14 cellular contexts compared by ENCODE assay signal in genomic region chr5:178388381-178389030, GRCh38.
DNase-seq lines count a peak whose midpoint lies in the region; ATAC-seq and TF ChIP-seq lines count a peak whose summit lies in the region.
"Had no signal": no experiment of that assay in that cellular context is flagged by ENCODE, and none has a peak within 500 bp of the region (broad histone marks: within the 10 kb centered on the region; RNA-seq: fewer than 3 reads in every experiment).

No MANE protein-coding gene starts in this region.

- H3K4me3 ChIP-seq in H7 (ENCODE audit: insufficient read depth, low read depth, low read length): no peak overlapping the region
- no peak overlapping the region for H3K4me3 ChIP-seq in RWPE2 (ENCODE audit: severe bottlenecking)

- peak overlapping the region in 3 of 7 donors; percentile 46 to 58 (median 53) for H3K27ac Mint-ChIP-seq in CD14-positive monocyte
- H3K27ac Mint-ChIP-seq: activated T-helper 2 cell treated with anti-CD3 and anti-CD28 coated beads, Interferon-gamma antibody, Interleukin-2, Interleukin-4, amounts not matched to agents 10 μg/mL and 5 μg/mL and 100 μg/mL, durations not matched to agents 14 hours and 24 hours and 36 hours; CD8-positive, alpha-beta T cell; immature natural killer cell; stimulated activated naive B cell treated with anti-CD40 and anti-IgM and Interleukin-4, amounts not matched to agents 10 μg/mL and 1 μg/mL and 100 μg/mL, for 72 hours had no signal

- no peaks in the 10 kb centered on the region for H3K36me3 Mint-ChIP-seq in CD14-positive monocyte
- H3K36me3 Mint-ChIP-seq: CD8-positive, alpha-beta T cell; immature natural killer cell; stimulated activated naive B cell treated with anti-CD40 and anti-IgM and Interleukin-4, amounts not matched to agents 10 μg/mL and 1 μg/mL and 100 μg/mL, for 72 hours had no signal

- no peaks in the 10 kb centered on the region for H3K4me1 ChIP-seq in RWPE2 (ENCODE audit: insufficient read depth, poor library complexity, severe bottlenecking)

- intact Hi-C loops in left cardiac atrium (cut with DNase I) (no loop called here), posterior vena cava (cut with DNase I) (no loop called here), CD14-positive monocyte (cut with micrococcal nuclease) (no loop called here)

- no peaks in the 10 kb centered on the region for H3K36me3 ChIP-seq in H7 (replicated peaks; ENCODE audit: control insufficient read depth, insufficient read depth, low read length)
- no peaks in the 10 kb centered on the region for H3K36me3 ChIP-seq in RWPE2 (ENCODE audit: low read depth)

- DNase-seq in H7 (peak; percentile 38), RWPE2 (ENCODE audit: low spot score) (peak; percentile 19), left cardiac atrium (peak; percentile 66), posterior vena cava (ENCODE audit: low spot score) (peak; percentile 78), NCI-H774 (lab: John Stamatoyannopoulos, UW) (no peak), CD14-positive monocyte (ENCODE audit: low spot score) (no peak), GM20000 (ENCODE audit: low spot score) (no peak)
- DNase-seq in activated T-cell treated with anti-CD3 and anti-CD28 coated beads, Interleukin-2, amount 50 U/mL, for 1 hour: no peak
- DNase-seq: activated CD4-positive, alpha-beta T cell treated with anti-CD3 and anti-CD28 coated beads for 48 hours; CD8-positive, alpha-beta T cell; immature natural killer cell; NCI-H1436 treated with DMSO at 0.1 percent for 48 hours; stimulated activated naive B cell treated with anti-CD40 and anti-IgM and Interleukin-4, amounts not matched to agents 10 μg/mL and 1 μg/mL and 100 μg/mL, for 72 hours had no signal

- H3K4me1 Mint-ChIP-seq in CD14-positive monocyte: peaks cover 29% of the 10 kb centered on the region
- H3K4me1 Mint-ChIP-seq: immature natural killer cell; stimulated activated naive B cell treated with anti-CD40 and anti-IgM and Interleukin-4, amounts not matched to agents 10 μg/mL and 1 μg/mL and 100 μg/mL, for 72 hours had no signal

- H3K27me3 ChIP-seq in H7 (ENCODE audit: control insufficient read depth, insufficient read depth, low read length): no peaks in the 10 kb centered on the region
- H3K27me3 ChIP-seq in RWPE2 (ENCODE audit: insufficient read depth, poor library complexity, severe bottlenecking): peaks cover 9% of the 10 kb centered on the region

- peaks cover 0 to 2% (median 1%) of the 10 kb centered on the region in 3 donors for H3K27me3 Mint-ChIP-seq in CD14-positive monocyte (ENCODE audit: low read depth in 3 of 3)

- ATAC-seq in RWPE2 (ENCODE audit: low read depth) (no peak), left cardiac atrium (peak in 1 of 2 donors; percentile 60)
- ATAC-seq: CD8-positive, alpha-beta T cell; stimulated activated naive B cell treated with anti-CD40 and anti-IgM and Interleukin-4, amounts not matched to agents 10 μg/mL and 1 μg/mL and 100 μg/mL, for 72 hours had no signal

- no peak for TF ChIP-seq CTCF in RWPE2 (IDR thresholded peaks at IDR 0.05; ENCODE audit: poor library complexity, severe bottlenecking)
- no peak for TF ChIP-seq CTCF in CD14-positive monocyte (IDR thresholded peaks at IDR 0.05)
- no peak for TF ChIP-seq CTCF in GM20000 (IDR thresholded peaks at IDR 0.05; ENCODE audit: extremely low read depth, missing control alignments)

- H3K9me3 ChIP-seq in RWPE2 (ENCODE audit: severe bottlenecking): no peaks in the 10 kb centered on the region

- no peak overlapping the region for H3K4me3 Mint-ChIP-seq in CD14-positive monocyte
- H3K4me3 Mint-ChIP-seq: CD8-positive, alpha-beta T cell; immature natural killer cell; stimulated activated naive B cell treated with anti-CD40 and anti-IgM and Interleukin-4, amounts not matched to agents 10 μg/mL and 1 μg/mL and 100 μg/mL, for 72 hours had no signal

- no peak overlapping the region for H3K27ac ChIP-seq in RWPE2 (ENCODE audit: poor library complexity, severe bottlenecking)

- no peaks in the 10 kb centered on the region for H3K9me3 Mint-ChIP-seq in CD14-positive monocyte
- H3K9me3 Mint-ChIP-seq: activated T-helper 2 cell treated with anti-CD3 and anti-CD28 coated beads, Interferon-gamma antibody, Interleukin-2, Interleukin-4, amounts not matched to agents 10 μg/mL and 5 μg/mL and 100 μg/mL, durations not matched to agents 14 hours and 24 hours and 36 hours; CD8-positive, alpha-beta T cell; immature natural killer cell; stimulated activated naive B cell treated with anti-CD40 and anti-IgM and Interleukin-4, amounts not matched to agents 10 μg/mL and 1 μg/mL and 100 μg/mL, for 72 hours had no signal

Comparison
In these comparisons a context has a peak if more than half of its experiments do, and no peak if none do; other contexts are left out.
1. DNase-seq: peak in H7 (single experiment), RWPE2 (single experiment), left cardiac atrium (single experiment) and posterior vena cava (single experiment); none in NCI-H774 (single experiment), activated T-cell treated with anti-CD3 and anti-CD28 coated beads, Interleukin-2, amount 50 U/mL, for 1 hour (single experiment), CD14-positive monocyte (single experiment) and GM20000 (single experiment).